13 cellular contexts compared by ENCODE assay signal in genomic region chr1:158246650-158247049, GRCh38. TPM values are rescaled to one million over a fixed set of nuclear protein-coding genes. Genes with fewer than 3 reads are reported as not detected.
DNase-seq lines count a peak whose midpoint lies in the region; ATAC-seq and TF ChIP-seq lines count a peak whose summit lies in the region.
"Had no signal": no experiment of that assay in that cellular context is flagged by ENCODE, and none has a peak within 500 bp of the region (broad histone marks: within the 10 kb centered on the region; RNA-seq: fewer than 3 reads in every experiment).

No MANE protein-coding gene starts in this region.

- no peaks in the 10 kb centered on the region for H3K79me2 ChIP-seq in OCI-LY3 (ENCODE audit: low read length)

- peak; percentile 44 for ATAC-seq in GM18858 (IDR thresholded peaks at IDR 0.05; ENCODE audit: unreplicated experiment)
- ATAC-seq: psoas muscle had no signal

- peak overlapping the region; percentile 10; the same call in 1 of the 2 replicates for H3K9ac ChIP-seq in OCI-LY3 (ENCODE audit: low read length)

- H3K27me3 ChIP-seq in OCI-LY3 (ENCODE audit: low read depth, low read length) (peaks cover 15% of the 10 kb centered on the region), kidney epithelial cell (ENCODE audit: control insufficient read depth, insufficient read depth, low read length) (no peaks in the 10 kb centered on the region), right atrium auricular region (no peaks in the 10 kb centered on the region)
- H3K27me3 ChIP-seq: SJCRH30 had no signal

- H3K27ac ChIP-seq in OCI-LY3 (ENCODE audit: low read length) = no peak overlapping the region
- no peak overlapping the region for H3K27ac ChIP-seq in right atrium auricular region
- H3K27ac ChIP-seq: psoas muscle, SJCRH30 had no signal

- H3K4me1 ChIP-seq in OCI-LY3 (ENCODE audit: low read length) (peaks cover 38% of the 10 kb centered on the region), right atrium auricular region (no peaks in the 10 kb centered on the region)
- H3K4me1 ChIP-seq: psoas muscle, SJCRH30 had no signal

- H3K9me3 ChIP-seq in OCI-LY3 (ENCODE audit: insufficient read depth, low read length) (no peaks in the 10 kb centered on the region), right atrium auricular region (peaks cover 0 to 3% of the 10 kb centered on the region in 2 donors)
- H3K9me3 ChIP-seq: psoas muscle, SJCRH30 had no signal

- DNase-seq in GDM1 (lab: John Stamatoyannopoulos, UW) = peak; percentile 21
- no peak for DNase-seq in kidney epithelial cell (ENCODE audit: low read depth)
- DNase-seq in stimulated activated CD4-positive, alpha-beta T cell treated with anti-CD3 and anti-CD28 coated beads, Interleukin-2, amount 100 ng/mL, for 24 hours = no peak
- no peak for DNase-seq in stimulated activated CD4-positive, alpha-beta T cell treated with anti-CD3 and anti-CD28 coated beads, Interleukin-4, amount 100 ng/mL, for 4 hours
- DNase-seq in right atrium auricular region (ENCODE audit: low spot score) = no peak
- DNase-seq: activated effector memory CD4-positive, alpha-beta T cell treated with anti-CD3 and anti-CD28 coated beads, Interleukin-2, amount 50 U/mL, for 16 hours; psoas muscle; SJCRH30; stimulated activated CD4-positive, alpha-beta T cell treated with anti-CD3 and anti-CD28 coated beads, Interleukin-4, amount 100 ng/mL, for 24 hours had no signal

- H3K4me3 ChIP-seq in OCI-LY3 (ENCODE audit: low read length) = peak overlapping the region; percentile 41
- no peak overlapping the region for H3K4me3 ChIP-seq in kidney epithelial cell (ENCODE audit: low read depth, low read length)
- H3K4me3 ChIP-seq in right atrium auricular region = no peak overlapping the region
- H3K4me3 ChIP-seq: psoas muscle, SJCRH30 had no signal

- TF ChIP-seq CTCF in OCI-LY3 (IDR thresholded peaks at IDR 0.05; ENCODE audit: low read depth, low read length) (peak; percentile 78), kidney epithelial cell (IDR thresholded peaks at IDR 0.05; ENCODE audit: insufficient read depth, low read length, poor library complexity, severe bottlenecking) (peak; percentile 4), right atrium auricular region (IDR thresholded peaks at IDR 0.05) (no peak)

- H3K4me2 ChIP-seq in OCI-LY3 (ENCODE audit: low read length) = peak overlapping the region; percentile 59

- 0 out of 2 replicates have a peak overlapping the region, but pooled peaks have one; percentile 54 for H2AFZ ChIP-seq in OCI-LY3 (ENCODE audit: low read depth, low read length)

- no peaks in the 10 kb centered on the region for H4K20me1 ChIP-seq in OCI-LY3 (ENCODE audit: insufficient read depth, low read length)

- no peaks in the 10 kb centered on the region for H3K36me3 ChIP-seq in OCI-LY3 (replicated peaks; ENCODE audit: low read depth, low read length)
- no peaks in the 10 kb centered on the region for H3K36me3 ChIP-seq in kidney epithelial cell (ENCODE audit: control insufficient read depth, insufficient read depth, low read length)
- no peaks in the 10 kb centered on the region for H3K36me3 ChIP-seq in right atrium auricular region
- H3K36me3 ChIP-seq: SJCRH30 had no signal

RNA-seq across cellular contexts. Expression of gene CD1A, which starts 7.6 kb away (rescaled TPM):
- not detected in 2 replicates for total RNA-seq in kidney epithelial cell
- not detected for total RNA-seq in right atrium auricular region
- total RNA-seq: cardiac septum, HT1080, psoas muscle, SJCRH30 had no signal

RNA-seq across cellular contexts. Expression of gene CD1C, which starts 43.1 kb away (rescaled TPM):
- total RNA-seq in kidney epithelial cell = not detected in 2 replicates
- total RNA-seq in right atrium auricular region = under 1 TPM; 0.31 to 0.44 TPM
- total RNA-seq: HT1080, SJCRH30 had no signal

Comparison
In these comparisons a context has a peak if more than half of its experiments do, and no peak if none do; other contexts are left out.
1. CTCF ChIP-seq: peak in OCI-LY3 (single experiment) and kidney epithelial cell (single experiment); none in right atrium auricular region (0 of 2).